Comparison of ENCODE assay signal across 22 cellular contexts in genomic region chr15:91704343-91704742, GRCh38.
"Had no signal": no experiment of that assay in that cellular context is flagged by ENCODE, and none has a peak within 500 bp of the region (broad histone marks: within the 10 kb centered on the region; RNA-seq: fewer than 3 reads in every experiment).

No MANE protein-coding gene starts in this region.

- FAIRE-seq: colon, kidney had no signal

- H3K27ac ChIP-seq: gastrocnemius medialis, parathyroid adenoma, prostate gland, sigmoid colon, testis, tibial artery, upper lobe of left lung, uterus had no signal

- DNase-seq: central memory CD4-positive, alpha-beta T cell; dorsolateral prefrontal cortex; effector CD4-positive, alpha-beta T cell; foreskin fibroblast; gastrocnemius medialis; head of caudate nucleus; kidney; natural killer cell; occipital lobe; sigmoid colon; stimulated activated CD4-positive, alpha-beta T cell treated with anti-CD3 and anti-CD28 coated beads, Interleukin-2, amount 100 ng/mL, for 24 hours; stimulated activated CD4-positive, alpha-beta T cell treated with anti-CD3 and anti-CD28 coated beads, Interleukin-4, amount 100 ng/mL, for 24 hours; stimulated activated naive CD4-positive, alpha-beta T cell treated with Interleukin-2 at 50 U/mL for 16 hours; substantia nigra; testis; tibial artery; uterus had no signal

- ATAC-seq: gastrocnemius medialis; natural killer cell; stimulated activated effector memory CD8-positive, alpha-beta T cell treated with anti-CD3 and anti-CD28 coated beads, Interleukin-12 subunit alpha, Interleukin-12 subunit beta, amount 100 ng/mL, for 72 hours had no signal

- H3K4me1 ChIP-seq: parathyroid adenoma, prostate gland, sigmoid colon, testis, tibial artery, uterus had no signal

- H3K36me3 ChIP-seq: gastrocnemius medialis, prostate gland, sigmoid colon, tibial artery, upper lobe of left lung, uterus had no signal

- H3K9me3 ChIP-seq: gastrocnemius medialis, prostate gland, sigmoid colon, testis, tibial artery, upper lobe of left lung, uterus had no signal

- H3K27me3 ChIP-seq: dorsolateral prefrontal cortex, gastrocnemius medialis, sigmoid colon, testis, tibial artery, upper lobe of left lung, uterus had no signal

- H3K4me3 ChIP-seq: dorsolateral prefrontal cortex, gastrocnemius medialis, prostate gland, sigmoid colon, testis, tibial artery, upper lobe of left lung, uterus had no signal
